In the genomic region with DNA sequence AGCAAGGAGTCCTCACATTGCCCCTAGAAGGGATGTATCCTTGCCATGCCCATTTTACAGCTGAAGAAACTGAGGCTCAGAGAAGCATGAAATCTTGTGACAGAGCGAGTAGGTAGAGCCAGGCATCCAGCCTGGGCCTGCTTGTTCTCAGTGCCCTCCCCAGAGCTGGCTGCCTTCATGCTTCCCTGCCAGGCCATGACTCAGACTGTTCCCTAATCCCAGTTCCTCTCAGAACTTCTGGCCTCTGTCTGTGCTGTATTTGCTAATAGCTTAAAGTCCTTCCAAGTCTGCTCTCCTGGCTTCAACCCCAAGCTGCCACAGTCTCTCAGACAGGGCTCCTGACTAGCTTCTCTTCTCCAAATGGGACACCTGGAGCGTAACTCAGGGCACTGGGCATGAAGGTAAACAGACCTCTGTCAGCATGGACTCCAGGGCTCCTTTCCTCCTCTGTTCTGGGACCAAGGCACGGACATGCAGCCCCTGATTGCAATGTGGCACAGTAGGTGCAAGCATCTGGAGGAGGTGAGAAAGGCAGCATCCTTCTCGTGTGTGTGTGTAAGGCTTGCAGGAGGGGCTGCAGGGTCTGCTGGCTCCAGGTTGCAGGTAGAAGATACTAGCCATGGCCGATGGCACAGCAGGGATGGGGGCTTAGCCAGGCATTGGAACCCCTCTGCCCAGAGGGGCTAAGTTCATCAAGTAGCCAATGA, we compare ENCODE assay signal across 14 cellular contexts.
DNase-seq lines count a peak whose midpoint lies in the region; ATAC-seq and TF ChIP-seq lines count a peak whose summit lies in the region.
"Had no signal": no experiment of that assay in that cellular context is flagged by ENCODE, and none has a peak within 500 bp of the region (broad histone marks: within the 10 kb centered on the region; RNA-seq: fewer than 3 reads in every experiment).

No MANE protein-coding gene starts in this region.

- DNase-seq in AG08396 (ENCODE audit: low spot score) (peak; percentile 70), MV-4-11 (lab: John Stamatoyannopoulos, UW) (peak; percentile 9), fibroblast of pulmonary artery (ENCODE audit: low read depth) (peak; percentile 10), neuronal stem cell (ENCODE audit: low spot score) (no peak), SK-N-SH (no peak), NCI-H2029 (lab: John Stamatoyannopoulos, UW) (no peak)
- no peak for DNase-seq in effector memory CD4-positive, alpha-beta T cell
- DNase-seq: activated CD4-positive, alpha-beta T cell treated with anti-CD3 and anti-CD28 coated beads, Interleukin-2, amount 10 ng/mL, durations not matched to agents 24 days and 14 days; AML-193; H9; kidney glomerular epithelial cell; NCI-H2227 treated with DMSO at 0.1 percent for 48 hours had no signal

- H3K18ac ChIP-seq in neuronal stem cell (ENCODE audit: low read length), result peak overlapping the region; percentile 5

- no peaks in the 10 kb centered on the region for H3K79me1 ChIP-seq in neuronal stem cell (ENCODE audit: low read depth, low read length)

- H3K23ac ChIP-seq in neuronal stem cell (ENCODE audit: low read depth, low read length, poor library complexity), result no peak overlapping the region

- no peak overlapping the region for H3K14ac ChIP-seq in neuronal stem cell (ENCODE audit: low read length)

- H4K20me1 ChIP-seq in SK-N-SH (ENCODE audit: insufficient read depth), result no peaks in the 10 kb centered on the region

- H3K4me3 ChIP-seq in fibroblast of pulmonary artery (replicated peaks; ENCODE audit: low read depth, low read length) (no peak overlapping the region), neuronal stem cell (ENCODE audit: low read length in 2 of 2) (no peak overlapping the region), SK-N-SH (ENCODE audit: low read depth in 2 of 2, low read length in 1 of 2) (no peak overlapping the region)
- H3K4me3 ChIP-seq in effector memory CD4-positive, alpha-beta T cell (ENCODE audit: insufficient read depth, low read depth, low read length, poor library complexity, severe bottlenecking), result no peak overlapping the region

- no peak overlapping the region for H3K4me2 ChIP-seq in neuronal stem cell (ENCODE audit: insufficient read depth, low read length, poor library complexity, severe bottlenecking)
- H3K4me2 ChIP-seq in SK-N-SH, result no peak overlapping the region
- H3K4me2 ChIP-seq: KMS-11 had no signal

- TF ChIP-seq EP300 in SK-N-SH (IDR thresholded peaks at IDR 0.05; ENCODE audit: borderline replicate concordance in 1 of 2, low read depth in 1 of 2, low read length in 1 of 2), result no peak

- H3K27me3 ChIP-seq in neuronal stem cell (ENCODE audit: control insufficient read depth in 3 of 3, insufficient read depth in 3 of 3, low read depth in 1 of 3, low read length in 3 of 3) (no peaks in the 10 kb centered on the region), SK-N-SH (ENCODE audit: insufficient read depth) (no peaks in the 10 kb centered on the region)
- no peaks in the 10 kb centered on the region for H3K27me3 ChIP-seq in effector memory CD4-positive, alpha-beta T cell (replicated peaks; ENCODE audit: control insufficient read depth, insufficient read depth, low read length, poor library complexity, severe bottlenecking)

- H2AK5ac ChIP-seq in neuronal stem cell (ENCODE audit: low read depth, low read length), result no peak overlapping the region

- TF ChIP-seq CTCF in fibroblast of pulmonary artery (IDR thresholded peaks at IDR 0.05; ENCODE audit: low read length, missing control alignments) (no peak), SK-N-SH (IDR thresholded peaks at IDR 0.05) (no peak)

- H3K4ac ChIP-seq in neuronal stem cell (ENCODE audit: low read length), result no peak overlapping the region

- H3K9ac ChIP-seq in neuronal stem cell (ENCODE audit: low read depth, low read length, poor library complexity) (no peak overlapping the region), SK-N-SH (no peak overlapping the region)
- H3K9ac ChIP-seq: KMS-11 had no signal

- H3K79me2 ChIP-seq in SK-N-SH (ENCODE audit: insufficient read depth), result no peaks in the 10 kb centered on the region

- WGBS in neuronal stem cell (ENCODE audit: extremely low coverage in 2 of 2, insufficient read length in 2 of 2, insufficient replicate concordance in 1 of 2), 2 donors, result no CpG with 5 or more reads among the region's 5 CpGs
- 15% methylated on average over 5 of the region's 5 CpGs for WGBS in SK-N-SH (ENCODE audit: low lambda C conversion rate)

- no peak overlapping the region for H2BK12ac ChIP-seq in neuronal stem cell (ENCODE audit: low read length)

- H3F3A ChIP-seq in SK-N-SH (replicated peaks; ENCODE audit: insufficient read depth), result no peaks in the 10 kb centered on the region

- H2BK5ac ChIP-seq in neuronal stem cell (ENCODE audit: low read length), result no peak overlapping the region

- TF ChIP-seq RAD21 in SK-N-SH (IDR thresholded peaks at IDR 0.05; ENCODE audit: low read length), result no peak

- H2BK15ac ChIP-seq in neuronal stem cell (ENCODE audit: low read length), result no peak overlapping the region

- no peak overlapping the region for H4K91ac ChIP-seq in neuronal stem cell (ENCODE audit: low read depth, low read length, poor library complexity)

- H4K8ac ChIP-seq in neuronal stem cell (ENCODE audit: low read depth, low read length), result no peak overlapping the region

- no peak overlapping the region for H3K27ac ChIP-seq in neuronal stem cell (replicated peaks; ENCODE audit: low read length)
- H3K27ac ChIP-seq in effector memory CD4-positive, alpha-beta T cell (ENCODE audit: insufficient read depth, low read length, poor library complexity, severe bottlenecking), result no peak overlapping the region
- H3K27ac ChIP-seq in SK-N-SH (ENCODE audit: low read depth in 2 of 2, low read length in 1 of 2), result no peak overlapping the region
- H3K27ac ChIP-seq: KMS-11 had no signal

- H3K36me3 ChIP-seq in neuronal stem cell (replicated peaks in 1 of 2; ENCODE audit: control insufficient read depth in 2 of 2, insufficient read depth in 2 of 2, low read length in 2 of 2) (no peaks in the 10 kb centered on the region), SK-N-SH (replicated peaks in 1 of 2; ENCODE audit: control insufficient read depth in 1 of 2, insufficient read depth in 2 of 2, low read length in 1 of 2) (no peaks in the 10 kb centered on the region)
- H3K36me3 ChIP-seq in effector memory CD4-positive, alpha-beta T cell (ENCODE audit: control insufficient read depth, insufficient read depth, low read length), result no peaks in the 10 kb centered on the region

- POLR2A ChIA-PET in SK-N-SH (lab: Yijun Ruan, JAX), result no interaction called here

- no peak for ATAC-seq in GM18909 (IDR thresholded peaks at IDR 0.05; ENCODE audit: poor library complexity, unreplicated experiment)

- H2AFZ ChIP-seq in neuronal stem cell (ENCODE audit: low read length) (no peak overlapping the region), SK-N-SH (ENCODE audit: low read depth) (no peak overlapping the region)

- H2BK120ac ChIP-seq in neuronal stem cell (ENCODE audit: low read depth, low read length), result no peak overlapping the region

- H3K9me3 ChIP-seq in neuronal stem cell (replicated peaks in 1 of 2; ENCODE audit: control insufficient read depth in 2 of 2, insufficient read depth in 1 of 2, low read depth in 1 of 2, low read length in 2 of 2) (no peaks in the 10 kb centered on the region), SK-N-SH (no peaks in the 10 kb centered on the region)
- H3K9me3 ChIP-seq in effector memory CD4-positive, alpha-beta T cell (ENCODE audit: control insufficient read depth, low read length), result no peaks in the 10 kb centered on the region

- CTCF ChIA-PET in SK-N-SH (lab: Yijun Ruan, JAX), result interaction anchor here (0.8 to 1.4 kb wide), 3 partner anchors 9 to 353 kb away, joined by 3 to 5 read pairs (median 4); no protein-coding TSS in a partner anchor

- no peaks in the 10 kb centered on the region for H3K9me2 ChIP-seq in SK-N-SH

- H3K4me1 ChIP-seq in neuronal stem cell (ENCODE audit: control insufficient read depth in 2 of 2, insufficient read depth in 1 of 2, low read depth in 1 of 2, low read length in 2 of 2) (peaks cover 0 to 10% of the 10 kb centered on the region in 2 donors), SK-N-SH (ENCODE audit: control insufficient read depth in 1 of 2, insufficient read depth in 2 of 2, low read depth in 1 of 2, low read length in 1 of 2) (peaks cover 0 to 11% of the 10 kb centered on the region in 2 experiments; a peak in 1 of 4 replicates)
- H3K4me1 ChIP-seq in effector memory CD4-positive, alpha-beta T cell (ENCODE audit: control insufficient read depth, insufficient read depth, low read length, poor library complexity, severe bottlenecking), result no peaks in the 10 kb centered on the region

TF ChIP-seq in SK-N-SH, 30 proteins besides CTCF, POLR2A, EP300 and RAD21 (continues in another document):
- TF ChIP-seq GABPA (IDR thresholded peaks at IDR 0.05; ENCODE audit: low read depth) (no peak), GATA2 (CRISPR knock-in tag; IDR thresholded peaks at IDR 0.05) (no peak), NFIC (IDR thresholded peaks at IDR 0.05; ENCODE audit: borderline replicate concordance) (no peak), TAF1 (IDR thresholded peaks at IDR 0.05; ENCODE audit: borderline replicate concordance, low read depth, low read length) (no peak)
- TF ChIP-seq, protein P1, sequence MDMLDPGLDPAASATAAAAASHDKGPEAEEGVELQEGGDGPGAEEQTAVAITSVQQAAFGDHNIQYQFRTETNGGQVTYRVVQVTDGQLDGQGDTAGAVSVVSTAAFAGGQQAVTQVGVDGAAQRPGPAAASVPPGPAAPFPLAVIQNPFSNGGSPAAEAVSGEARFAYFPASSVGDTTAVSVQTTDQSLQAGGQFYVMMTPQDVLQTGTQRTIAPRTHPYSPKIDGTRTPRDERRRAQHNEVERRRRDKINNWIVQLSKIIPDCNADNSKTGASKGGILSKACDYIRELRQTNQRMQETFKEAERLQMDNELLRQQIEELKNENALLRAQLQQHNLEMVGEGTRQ (IDR thresholded peaks at IDR 0.05; ENCODE audit: borderline replicate concordance, low read depth, low read length), result no peak

Comparison
In these comparisons a context has a peak if more than half of its experiments do, and no peak if none do; other contexts are left out.
1. DNase-seq: peak in AG08396 (single experiment), MV-4-11 (single experiment) and fibroblast of pulmonary artery (single experiment); none in neuronal stem cell (single experiment), effector memory CD4-positive, alpha-beta T cell (0 of 3), SK-N-SH (single experiment) and NCI-H2029 (single experiment).